In genomic region chr21:42683371-42684108, GRCh38 we compare ENCODE assay signal across 19 cellular contexts. TPM values are rescaled to one million over a fixed set of nuclear protein-coding genes. Genes with fewer than 3 reads are reported as not detected.
DNase-seq lines count a peak whose midpoint lies in the region; ATAC-seq and TF ChIP-seq lines count a peak whose summit lies in the region.
"Had no signal": no experiment of that assay in that cellular context is flagged by ENCODE, and none has a peak within 500 bp of the region (broad histone marks: within the 10 kb centered on the region; RNA-seq: fewer than 3 reads in every experiment).

No MANE protein-coding gene starts in this region.

- WGBS in hepatocyte (ENCODE audit: low lambda C conversion rate, missing lambda C conversion rate) = 94% methylated on average over 19 of the region's 19 CpGs

- TF ChIP-seq CTCF in RWPE2 (IDR thresholded peaks at IDR 0.05; ENCODE audit: poor library complexity, severe bottlenecking) (no peak), hepatocyte (IDR thresholded peaks at IDR 0.05; ENCODE audit: poor library complexity) (no peak)

- H3K27me3 Mint-ChIP-seq in activated naive CD4-positive, alpha-beta T cell treated with anti-CD3 and anti-CD28 coated beads, Interleukin-2, amount 10 ng/mL, durations not matched to agents 7 days and 5 days = peaks cover 39% of the 10 kb centered on the region
- peaks cover under 1% of the 10 kb centered on the region for H3K27me3 Mint-ChIP-seq in activated T-helper 2 cell treated with anti-CD3 and anti-CD28 coated beads, Interferon-gamma antibody, Interleukin-2, Interleukin-4, amounts not matched to agents 10 μg/mL and 5 μg/mL and 100 μg/mL, durations not matched to agents 14 hours and 24 hours and 36 hours (ENCODE audit: low read depth)
- H3K27me3 Mint-ChIP-seq in stimulated activated naive B cell treated with anti-CD40 and anti-IgM and Interleukin-4, amounts not matched to agents 10 μg/mL and 1 μg/mL and 100 μg/mL, for 72 hours = peaks cover 22 to 49% of the 10 kb centered on the region in 2 donors
- H3K27me3 Mint-ChIP-seq: brain had no signal

- peaks cover 5% of the 10 kb centered on the region for H3K79me2 ChIP-seq in hepatocyte

- no peak overlapping the region for H3K27ac ChIP-seq in RWPE2 (ENCODE audit: poor library complexity, severe bottlenecking)
- H3K27ac ChIP-seq in hepatocyte = no peak overlapping the region
- H3K27ac ChIP-seq: coronary artery, gastrocnemius medialis, left ventricle myocardium inferior, right atrium auricular region had no signal

- peak overlapping the region; percentile 99 for H3K27ac Mint-ChIP-seq in activated naive CD4-positive, alpha-beta T cell treated with anti-CD3 and anti-CD28 coated beads, Interleukin-2, amount 10 ng/mL, durations not matched to agents 7 days and 5 days
- peak overlapping the region; percentile 100 for H3K27ac Mint-ChIP-seq in activated T-helper 2 cell treated with anti-CD3 and anti-CD28 coated beads, Interferon-gamma antibody, Interleukin-2, Interleukin-4, amounts not matched to agents 10 μg/mL and 5 μg/mL and 100 μg/mL, durations not matched to agents 14 hours and 24 hours and 36 hours
- H3K27ac Mint-ChIP-seq in stimulated activated naive B cell treated with anti-CD40 and anti-IgM and Interleukin-4, amounts not matched to agents 10 μg/mL and 1 μg/mL and 100 μg/mL, for 72 hours = peak overlapping the region; percentile 31
- H3K27ac Mint-ChIP-seq: brain, HFFc6 had no signal

- peaks cover 1% of the 10 kb centered on the region for H3K36me3 Mint-ChIP-seq in activated naive CD4-positive, alpha-beta T cell treated with anti-CD3 and anti-CD28 coated beads, Interleukin-2, amount 10 ng/mL, durations not matched to agents 7 days and 5 days
- peaks cover 4% of the 10 kb centered on the region for H3K36me3 Mint-ChIP-seq in activated T-helper 2 cell treated with anti-CD3 and anti-CD28 coated beads, Interferon-gamma antibody, Interleukin-2, Interleukin-4, amounts not matched to agents 10 μg/mL and 5 μg/mL and 100 μg/mL, durations not matched to agents 14 hours and 24 hours and 36 hours (ENCODE audit: low read depth)
- peaks cover 0 to 1% of the 10 kb centered on the region in 2 donors for H3K36me3 Mint-ChIP-seq in stimulated activated naive B cell treated with anti-CD40 and anti-IgM and Interleukin-4, amounts not matched to agents 10 μg/mL and 1 μg/mL and 100 μg/mL, for 72 hours

- intact Hi-C loops in activated T-helper 2 cell treated with anti-CD3 and anti-CD28 coated beads, Interferon-gamma antibody, Interleukin-2, Interleukin-4, amounts not matched to agents 10 μg/mL and 5 μg/mL and 100 μg/mL, durations not matched to agents 14 hours and 24 hours and 36 hours (cut with micrococcal nuclease) = loop anchor here (2.0 to 5.0 kb wide), 6 partner anchors 29 to 156 kb away; no protein-coding TSS in a partner anchor

- H3K4me1 ChIP-seq in RWPE2 (ENCODE audit: insufficient read depth, poor library complexity, severe bottlenecking) (no peaks in the 10 kb centered on the region), hepatocyte (ENCODE audit: insufficient read depth) (peaks cover 2% of the 10 kb centered on the region)
- H3K4me1 ChIP-seq: gastrocnemius medialis, right atrium auricular region had no signal

- H3K27me3 ChIP-seq in RWPE2 (ENCODE audit: insufficient read depth, poor library complexity, severe bottlenecking) (no peaks in the 10 kb centered on the region), hepatocyte (no peaks in the 10 kb centered on the region)
- H3K27me3 ChIP-seq: right atrium auricular region had no signal

- no peak overlapping the region for H3K4me3 ChIP-seq in RWPE2 (ENCODE audit: severe bottlenecking)
- no peak overlapping the region for H3K4me3 ChIP-seq in hepatocyte
- H3K4me3 ChIP-seq: coronary artery, gastrocnemius medialis, GM12878, left ventricle myocardium inferior, mucosa of descending colon, right atrium auricular region had no signal

- no peaks in the 10 kb centered on the region for H3K9me2 ChIP-seq in hepatocyte (replicated peaks; ENCODE audit: insufficient read depth)

- H3K9me3 Mint-ChIP-seq in activated naive CD4-positive, alpha-beta T cell treated with anti-CD3 and anti-CD28 coated beads, Interleukin-2, amount 10 ng/mL, durations not matched to agents 7 days and 5 days = no peaks in the 10 kb centered on the region
- no peaks in the 10 kb centered on the region for H3K9me3 Mint-ChIP-seq in activated T-helper 2 cell treated with anti-CD3 and anti-CD28 coated beads, Interferon-gamma antibody, Interleukin-2, Interleukin-4, amounts not matched to agents 10 μg/mL and 5 μg/mL and 100 μg/mL, durations not matched to agents 14 hours and 24 hours and 36 hours
- H3K9me3 Mint-ChIP-seq in stimulated activated naive B cell treated with anti-CD40 and anti-IgM and Interleukin-4, amounts not matched to agents 10 μg/mL and 1 μg/mL and 100 μg/mL, for 72 hours = no peaks in the 10 kb centered on the region

- H3K4me3 Mint-ChIP-seq in activated naive CD4-positive, alpha-beta T cell treated with anti-CD3 and anti-CD28 coated beads, Interleukin-2, amount 10 ng/mL, durations not matched to agents 7 days and 5 days = peak overlapping the region; percentile 72
- H3K4me3 Mint-ChIP-seq in activated T-helper 2 cell treated with anti-CD3 and anti-CD28 coated beads, Interferon-gamma antibody, Interleukin-2, Interleukin-4, amounts not matched to agents 10 μg/mL and 5 μg/mL and 100 μg/mL, durations not matched to agents 14 hours and 24 hours and 36 hours (ENCODE audit: low read depth) = peak overlapping the region; percentile 84
- no peak overlapping the region for H3K4me3 Mint-ChIP-seq in stimulated activated naive B cell treated with anti-CD40 and anti-IgM and Interleukin-4, amounts not matched to agents 10 μg/mL and 1 μg/mL and 100 μg/mL, for 72 hours
- H3K4me3 Mint-ChIP-seq: brain, HFFc6 had no signal

- ATAC-seq in RWPE2 (ENCODE audit: low read depth) (no peak), GM21717 (IDR thresholded peaks at IDR 0.05; ENCODE audit: unreplicated experiment) (no peak)
- peak; percentile 26 to 34 for ATAC-seq in stimulated activated naive B cell treated with anti-CD40 and anti-IgM and Interleukin-4, amounts not matched to agents 10 μg/mL and 1 μg/mL and 100 μg/mL, for 72 hours (replicated peaks)
- ATAC-seq: gastrocnemius medialis, GM12878 had no signal

- H3K4me1 Mint-ChIP-seq in activated naive CD4-positive, alpha-beta T cell treated with anti-CD3 and anti-CD28 coated beads, Interleukin-2, amount 10 ng/mL, durations not matched to agents 7 days and 5 days = peaks cover 54% of the 10 kb centered on the region
- peaks cover 48% of the 10 kb centered on the region for H3K4me1 Mint-ChIP-seq in activated T-helper 2 cell treated with anti-CD3 and anti-CD28 coated beads, Interferon-gamma antibody, Interleukin-2, Interleukin-4, amounts not matched to agents 10 μg/mL and 5 μg/mL and 100 μg/mL, durations not matched to agents 14 hours and 24 hours and 36 hours (ENCODE audit: low read depth)
- peaks cover 6 to 19% of the 10 kb centered on the region in 2 donors for H3K4me1 Mint-ChIP-seq in stimulated activated naive B cell treated with anti-CD40 and anti-IgM and Interleukin-4, amounts not matched to agents 10 μg/mL and 1 μg/mL and 100 μg/mL, for 72 hours

- peak; percentile 65 for DNase-seq in activated naive CD4-positive, alpha-beta T cell treated with anti-CD3 and anti-CD28 coated beads, Interleukin-2, amount 10 ng/mL, durations not matched to agents 7 days and 5 days
- DNase-seq in activated naive CD4-positive, alpha-beta T cell (lab: John Stamatoyannopoulos, UW) = no peak
- DNase-seq in RWPE2 (ENCODE audit: low spot score) (peak; percentile 35), hepatocyte (ENCODE audit: low spot score) (no peak), NCI-H510A treated with DMSO at 0.1 percent for 48 hours (lab: John Stamatoyannopoulos, UW) (no peak)
- DNase-seq in activated T-helper 2 cell treated with anti-CD3 and anti-CD28 coated beads, Interferon-gamma antibody, Interleukin-2, Interleukin-4, amounts not matched to agents 10 μg/mL and 5 μg/mL and 100 μg/mL, durations not matched to agents 14 hours and 24 hours and 36 hours (ENCODE audit: low spot score) = no peak
- DNase-seq in stimulated activated naive B cell treated with anti-CD40 and anti-IgM and Interleukin-4, amounts not matched to agents 10 μg/mL and 1 μg/mL and 100 μg/mL, for 72 hours = no peak
- DNase-seq: gastrocnemius medialis, HFFc6, left ventricle myocardium inferior, NCI-H526 treated with DMSO at 0.1 percent for 48 hours, PC-3 had no signal

- H2AFZ ChIP-seq in hepatocyte = no peak overlapping the region

- no peak overlapping the region for H3K4me2 ChIP-seq in hepatocyte

- H4K20me1 ChIP-seq in hepatocyte (ENCODE audit: insufficient read depth, poor library complexity, severe bottlenecking) = no peaks in the 10 kb centered on the region

- CTCF ChIA-PET in activated naive CD4-positive, alpha-beta T cell treated with anti-CD3 and anti-CD28 coated beads, Interleukin-2, amount 10 ng/mL, durations not matched to agents 7 days and 5 days (lab: Charles Lee) = interaction anchor here (0.9 kb wide), 1 partner anchor 108 kb away, joined by 3 read pairs; no protein-coding TSS in a partner anchor

- H3K9me3 ChIP-seq in RWPE2 (ENCODE audit: severe bottlenecking) (no peaks in the 10 kb centered on the region), hepatocyte (ENCODE audit: low read depth) (no peaks in the 10 kb centered on the region)
- H3K9me3 ChIP-seq: left ventricle myocardium inferior, mucosa of descending colon, right atrium auricular region had no signal

- H3K36me3 ChIP-seq in RWPE2 (ENCODE audit: low read depth) (no peaks in the 10 kb centered on the region), hepatocyte (replicated peaks; ENCODE audit: insufficient read depth, low read depth) (no peaks in the 10 kb centered on the region)
- H3K36me3 ChIP-seq: gastrocnemius medialis, left ventricle myocardium inferior, right atrium auricular region had no signal

RNA-seq across cellular contexts. Expression of gene PDE9A, which starts 30.1 kb away (rescaled TPM):
- 16.6 and 17.5 TPM in 2 replicates for total RNA-seq in activated T-helper 2 cell treated with anti-CD3 and anti-CD28 coated beads, Interferon-gamma antibody, Interleukin-2, Interleukin-4, amounts not matched to agents 10 μg/mL and 5 μg/mL and 100 μg/mL, durations not matched to agents 14 hours and 24 hours and 36 hours
- 19.6 and 21.0 TPM in 2 replicates for total RNA-seq in hepatocyte
- 14.3 and 18.2 TPM in 2 replicates for polyA plus RNA-seq in hepatocyte
- total RNA-seq: HFFc6, LHCN-M2 had no signal

Comparison
In these comparisons a context has a peak if more than half of its experiments do, and no peak if none do; other contexts are left out.
1. DNase-seq: peak in activated naive CD4-positive, alpha-beta T cell treated with anti-CD3 and anti-CD28 coated beads, Interleukin-2, amount 10 ng/mL, durations not matched to agents 7 days and 5 days (single experiment) and RWPE2 (single experiment); none in activated naive CD4-positive, alpha-beta T cell (0 of 4), activated T-helper 2 cell treated with anti-CD3 and anti-CD28 coated beads, Interferon-gamma antibody, Interleukin-2, Interleukin-4, amounts not matched to agents 10 μg/mL and 5 μg/mL and 100 μg/mL, durations not matched to agents 14 hours and 24 hours and 36 hours (single experiment), stimulated activated naive B cell treated with anti-CD40 and anti-IgM and Interleukin-4, amounts not matched to agents 10 μg/mL and 1 μg/mL and 100 μg/mL, for 72 hours (single experiment), hepatocyte (single experiment) and NCI-H510A treated with DMSO at 0.1 percent for 48 hours (single experiment).
2. H3K27ac Mint-ChIP-seq: peak in every context shown above with its lines; median percentile 100 in activated T-helper 2 cell treated with anti-CD3 and anti-CD28 coated beads, Interferon-gamma antibody, Interleukin-2, Interleukin-4, amounts not matched to agents 10 μg/mL and 5 μg/mL and 100 μg/mL, durations not matched to agents 14 hours and 24 hours and 36 hours; 99 in activated naive CD4-positive, alpha-beta T cell treated with anti-CD3 and anti-CD28 coated beads, Interleukin-2, amount 10 ng/mL, durations not matched to agents 7 days and 5 days; 31 in stimulated activated naive B cell treated with anti-CD40 and anti-IgM and Interleukin-4, amounts not matched to agents 10 μg/mL and 1 μg/mL and 100 μg/mL, for 72 hours.
3. H3K4me3 Mint-ChIP-seq: peak in activated naive CD4-positive, alpha-beta T cell treated with anti-CD3 and anti-CD28 coated beads, Interleukin-2, amount 10 ng/mL, durations not matched to agents 7 days and 5 days (single experiment) and activated T-helper 2 cell treated with anti-CD3 and anti-CD28 coated beads, Interferon-gamma antibody, Interleukin-2, Interleukin-4, amounts not matched to agents 10 μg/mL and 5 μg/mL and 100 μg/mL, durations not matched to agents 14 hours and 24 hours and 36 hours (single experiment); none in stimulated activated naive B cell treated with anti-CD40 and anti-IgM and Interleukin-4, amounts not matched to agents 10 μg/mL and 1 μg/mL and 100 μg/mL, for 72 hours (0 of 2).
4. ATAC-seq: peak in stimulated activated naive B cell treated with anti-CD40 and anti-IgM and Interleukin-4, amounts not matched to agents 10 μg/mL and 1 μg/mL and 100 μg/mL, for 72 hours (2 of 2); none in RWPE2 (single experiment) and GM21717 (single experiment).